In the genomic region with DNA sequence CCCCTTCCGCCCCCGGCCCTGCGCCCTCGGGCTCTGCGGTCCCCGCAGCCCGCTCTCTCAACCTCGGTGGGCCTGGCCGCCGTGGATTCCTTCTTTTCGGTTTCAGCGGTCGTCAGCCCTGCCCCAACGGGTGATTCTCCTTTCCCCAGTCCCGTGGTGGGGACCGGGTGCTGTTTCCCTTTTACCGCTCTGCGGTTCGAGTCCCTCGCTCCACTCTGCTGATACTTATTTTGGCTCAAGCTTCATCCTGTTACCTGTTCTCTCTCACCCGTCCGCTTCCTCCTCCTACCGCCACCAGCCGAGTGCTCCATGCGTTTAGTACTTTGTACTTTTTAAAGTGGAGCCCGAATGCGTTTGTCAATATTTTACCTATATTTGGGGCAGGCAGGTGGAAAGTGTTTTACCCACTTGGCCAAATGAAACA, we compare ENCODE assay signal across 1 cellular context.
TF ChIP-seq lines count a peak whose summit lies in the region.

No MANE protein-coding gene starts in this region.

TF ChIP-seq in endothelial cell of umbilical vein, 7 proteins besides CTCF, POLR2A, EP300 and RAD21:
- TF ChIP-seq JUN (IDR thresholded peaks at IDR 0.05; ENCODE audit: borderline replicate concordance, insufficient read depth, insufficient read length, low read depth) (no peak), MYC (IDR thresholded peaks at IDR 0.05; ENCODE audit: low read depth, low read length) (no peak), GATA2 (IDR thresholded peaks at IDR 0.05; ENCODE audit: insufficient read depth, insufficient read length, low read depth, low read length) (no peak), EZH2 (IDR thresholded peaks at IDR 0.05; ENCODE audit: borderline replicate concordance, low read depth, low read length, severe bottlenecking) (no peak), POLR2AphosphoS5 (IDR thresholded peaks at IDR 0.05; ENCODE audit: insufficient read depth, low read depth, low read length) (no peak), FOS (IDR thresholded peaks at IDR 0.05; ENCODE audit: borderline replicate concordance, insufficient read depth, low read length) (no peak)
- TF ChIP-seq, protein P1, sequence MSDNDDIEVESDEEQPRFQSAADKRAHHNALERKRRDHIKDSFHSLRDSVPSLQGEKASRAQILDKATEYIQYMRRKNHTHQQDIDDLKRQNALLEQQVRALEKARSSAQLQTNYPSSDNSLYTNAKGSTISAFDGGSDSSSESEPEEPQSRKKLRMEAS (IDR thresholded peaks at IDR 0.05; ENCODE audit: insufficient read depth, insufficient read length) = no peak
